Comparison of ENCODE assay signal across 8 cellular contexts in the genomic region with DNA sequence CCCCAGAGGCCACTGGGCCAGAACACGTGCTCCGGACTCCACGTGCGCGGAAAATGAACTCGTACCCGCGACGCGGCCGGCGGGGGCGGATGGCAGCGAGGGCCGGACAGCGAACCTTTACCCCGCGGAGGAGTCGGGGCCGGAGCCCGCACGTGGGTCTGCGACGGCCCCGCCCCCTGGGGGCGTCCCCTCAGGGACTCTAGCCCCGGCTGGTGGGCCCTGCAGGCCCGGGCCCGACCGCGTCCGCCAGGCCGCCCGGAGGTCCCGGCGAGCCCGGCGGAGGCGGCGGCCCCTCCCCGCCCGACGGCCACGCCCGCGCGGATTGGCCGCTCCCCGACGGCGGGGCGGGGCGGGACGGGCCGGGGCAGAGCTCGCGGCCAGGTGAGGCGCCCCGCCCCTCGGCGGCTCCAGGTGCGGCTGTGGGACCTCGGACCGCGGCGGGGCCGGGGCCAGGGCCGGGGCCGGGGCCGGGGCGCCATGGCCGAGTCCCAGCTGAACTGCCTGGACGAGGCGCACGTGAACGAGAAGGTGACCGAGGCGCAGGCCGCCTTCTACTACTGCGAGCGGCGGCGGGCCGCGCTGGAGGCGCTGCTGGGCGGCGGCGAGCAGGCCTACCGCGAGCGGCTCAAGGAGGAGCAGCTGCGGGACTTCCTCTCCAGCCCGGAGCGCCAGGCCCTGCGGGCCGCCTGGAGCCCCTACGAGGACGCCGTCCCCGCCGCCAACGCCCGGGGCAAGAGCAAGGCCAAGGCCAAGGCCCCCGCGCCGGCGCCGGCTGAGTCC. TPM values are rescaled to one million over a fixed set of nuclear protein-coding genes. Genes with fewer than 3 reads are reported as not detected.
A peak's percentile ranks its signal among the peaks of the same experiment; 100 is the strongest.
DNase-seq lines count a peak whose midpoint lies in the region; ATAC-seq and TF ChIP-seq lines count a peak whose summit lies in the region.

Gene FAM83F, plus strand, starts transcription at position 389 of the 780 bp plus-strand sequence. Its CDS starts 89 bp downstream, at position 478.

- TF ChIP-seq CTCF in GM10266 (IDR thresholded peaks at IDR 0.05; ENCODE audit: control insufficient read depth, insufficient read depth, low read depth, missing control alignments) (no peak), nephron progenitor cell (IDR thresholded peaks at IDR 0.05) (no peak), HFFc6 (IDR thresholded peaks at IDR 0.05) (no peak)

- H3K4me1 Mint-ChIP-seq in effector memory CD8-positive, alpha-beta T cell (ENCODE audit: low read depth in 2 of 2) = peaks cover 1 to 5% of the 10 kb centered on the region in 2 donors
- H3K4me1 Mint-ChIP-seq in nephron progenitor cell (peaks cover 62% of the 10 kb centered on the region), HFFc6 (ENCODE audit: low read depth) (peaks cover 18% of the 10 kb centered on the region)

- H3K9me3 Mint-ChIP-seq in effector memory CD8-positive, alpha-beta T cell = no peaks in the 10 kb centered on the region
- no peaks in the 10 kb centered on the region for H3K9me3 Mint-ChIP-seq in nephron progenitor cell
- no peaks in the 10 kb centered on the region for H3K9me3 Mint-ChIP-seq in HFFc6

- peak within 1 kb of the TSS; percentile 44 to 52 for H3K4me3 Mint-ChIP-seq in effector memory CD8-positive, alpha-beta T cell
- H3K4me3 Mint-ChIP-seq in nephron progenitor cell = peak within 1 kb of the TSS; percentile 37
- H3K4me3 Mint-ChIP-seq in HFFc6 = no peak within 1 kb of the TSS

- H3K27me3 Mint-ChIP-seq in effector memory CD8-positive, alpha-beta T cell = peaks cover 51 to 75% of the 10 kb centered on the region in 2 donors
- peaks cover 53% of the 10 kb centered on the region for H3K27me3 Mint-ChIP-seq in nephron progenitor cell (ENCODE audit: low read depth, poor library complexity)
- H3K27me3 Mint-ChIP-seq in HFFc6 (ENCODE audit: insufficient read depth) = peaks cover 15% of the 10 kb centered on the region

- peak; percentile 71 for DNase-seq in GM10266 (ENCODE audit: extremely low spot score)
- peak; percentile 9 for DNase-seq in T-helper 22 cell (ENCODE audit: low read depth)
- DNase-seq in effector memory CD8-positive, alpha-beta T cell = peak in 1 of 3 experiments; percentile 9
- peak; percentile 68 for DNase-seq in nephron progenitor cell
- DNase-seq in HFFc6 = no peak
- no peak for DNase-seq in COLO829 (ENCODE audit: low spot score)

- H3K27ac Mint-ChIP-seq in effector memory CD8-positive, alpha-beta T cell = no peak within 1 kb of the TSS
- H3K27ac Mint-ChIP-seq in nephron progenitor cell = no peak within 1 kb of the TSS
- H3K27ac Mint-ChIP-seq in HFFc6 = no peak within 1 kb of the TSS

- ATAC-seq in effector memory CD8-positive, alpha-beta T cell (replicated peaks) = peak; percentile 73
- no peak for ATAC-seq in HG02642 (IDR thresholded peaks at IDR 0.05; ENCODE audit: poor library complexity, unreplicated experiment)
- ATAC-seq in HG03095 (IDR thresholded peaks at IDR 0.05; ENCODE audit: unreplicated experiment) = no peak

- peaks cover 4% of the 10 kb centered on the region for H3K36me3 Mint-ChIP-seq in effector memory CD8-positive, alpha-beta T cell (ENCODE audit: insufficient read depth)
- no peaks in the 10 kb centered on the region for H3K36me3 Mint-ChIP-seq in nephron progenitor cell (ENCODE audit: low read depth)
- no peaks in the 10 kb centered on the region for H3K36me3 Mint-ChIP-seq in HFFc6 (ENCODE audit: low read depth)

RNA-seq across cellular contexts. Expression of gene FAM83F, which starts in this region (rescaled TPM):
- not detected for total RNA-seq in HFFc6 (2021; fragmentation: NEBNext Ultra II Directional; extraction: Animal tissue kit (Norgen Biotek cat#: 25700))

Comparison
In these comparisons a context has a peak if more than half of its experiments do, and no peak if none do; other contexts are left out.
1. DNase-seq: peak in GM10266 (single experiment), T-helper 22 cell (single experiment) and nephron progenitor cell (single experiment); none in HFFc6 (single experiment) and COLO829 (single experiment).